8 cellular contexts compared by ENCODE assay signal in the genomic region with DNA sequence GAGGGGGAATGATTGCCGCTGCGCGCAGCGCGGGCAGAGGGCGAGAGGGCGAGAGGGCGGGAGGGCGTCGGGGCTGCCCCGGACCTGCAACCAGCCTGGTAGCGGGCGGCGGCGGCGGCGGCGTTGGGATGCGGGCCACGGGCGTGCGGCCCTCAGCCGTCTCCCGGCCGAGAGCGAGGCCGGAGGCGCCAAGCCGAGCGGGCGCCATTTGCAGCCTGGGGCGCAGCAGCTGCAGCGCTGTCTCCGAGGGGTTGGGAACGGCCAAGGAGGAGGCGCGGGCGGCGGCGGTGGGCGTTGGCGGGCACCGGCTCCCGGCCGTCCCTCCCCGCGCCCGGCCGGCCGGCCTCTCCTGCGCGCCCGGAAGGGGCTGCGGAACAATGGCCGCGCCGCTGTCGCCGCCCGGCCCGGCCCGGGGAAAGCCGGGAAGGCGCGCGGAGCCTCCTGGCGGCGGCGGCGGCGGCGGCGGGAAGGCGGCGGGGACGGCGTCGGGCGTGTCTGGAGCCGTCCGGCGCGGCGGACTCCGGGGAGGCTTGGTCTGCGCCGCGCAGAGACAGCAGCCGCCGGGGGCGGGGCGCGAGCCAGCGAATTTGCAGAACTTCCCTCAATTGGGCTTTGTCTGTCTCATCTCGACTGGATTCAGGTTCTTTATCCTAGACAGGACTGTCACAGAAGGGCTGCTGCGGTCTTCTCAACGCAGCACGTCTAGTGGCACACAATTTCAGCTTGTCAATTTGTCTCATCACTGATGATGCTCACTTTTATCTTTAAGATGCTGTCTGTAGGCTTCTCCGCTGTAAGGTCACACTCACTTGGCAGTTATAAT. TPM values are rescaled to one million over a fixed set of nuclear protein-coding genes. Genes with fewer than 3 reads are reported as not detected.
DNase-seq lines count a peak whose midpoint lies in the region; ATAC-seq and TF ChIP-seq lines count a peak whose summit lies in the region.

No MANE protein-coding gene starts in this region.

- peak overlapping the region; percentile 72 for H3K4me3 Mint-ChIP-seq in activated CD4-positive, alpha-beta T cell treated with anti-CD3 and anti-CD28 coated beads for 36 hours

- H3K36me3 Mint-ChIP-seq in activated CD4-positive, alpha-beta T cell treated with anti-CD3 and anti-CD28 coated beads for 36 hours (ENCODE audit: low read depth), result no peaks in the 10 kb centered on the region

- ATAC-seq in activated CD4-positive, alpha-beta T cell treated with anti-CD3 and anti-CD28 coated beads for 36 hours, result peak; percentile 79
- ATAC-seq in PC-3 (peak; percentile 93), right cardiac atrium (peak; percentile 87 to 89), HG03342 (IDR thresholded peaks at IDR 0.05; ENCODE audit: unreplicated experiment) (no peak)

- H3K36me3 ChIP-seq in PC-3 (ENCODE audit: low read depth, low read length) (no peaks in the 10 kb centered on the region), ascending aorta (no peaks in the 10 kb centered on the region)

- no peaks in the 10 kb centered on the region for H3K79me2 ChIP-seq in PC-3 (ENCODE audit: low read length)

- H3F3A ChIP-seq in PC-3 (ENCODE audit: low read length, unreplicated experiment), result no peaks in the 10 kb centered on the region

- TF ChIP-seq CTCF in PC-3 (conservative IDR thresholded peaks at IDR 0.05; ENCODE audit: low read depth, low read length) (no peak), ascending aorta (IDR thresholded peaks at IDR 0.05) (peak in 1 of 3 experiments; percentile 59)

- peaks cover 43% of the 10 kb centered on the region for H3K27me3 Mint-ChIP-seq in activated CD4-positive, alpha-beta T cell treated with anti-CD3 and anti-CD28 coated beads for 36 hours

- H2AFZ ChIP-seq in PC-3 (ENCODE audit: low read length), result peak overlapping the region; percentile 86

- no peaks in the 10 kb centered on the region for H3K27me3 ChIP-seq in PC-3 (ENCODE audit: low read length)
- H3K27me3 ChIP-seq in ascending aorta, result no peaks in the 10 kb centered on the region
- H3K27me3 ChIP-seq in right cardiac atrium (ENCODE audit: control insufficient read depth, insufficient read depth), result no peaks in the 10 kb centered on the region

- no peaks in the 10 kb centered on the region for H3K9me2 ChIP-seq in PC-3 (replicated peaks; ENCODE audit: low read length)

- POLR2A ChIA-PET in activated CD4-positive, alpha-beta T cell treated with anti-CD3 and anti-CD28 coated beads for 36 hours (lab: Charles Lee), result no interaction called here
- POLR2A ChIA-PET in PC-3 (lab: Charles Lee; ENCODE audit: unreplicated experiment), result no interaction called here

- H3K9me3 ChIP-seq in PC-3 (ENCODE audit: low read length), result no peaks in the 10 kb centered on the region
- H3K9me3 ChIP-seq in ascending aorta, result no peaks in the 10 kb centered on the region
- no peaks in the 10 kb centered on the region for H3K9me3 ChIP-seq in right cardiac atrium (ENCODE audit: control insufficient read depth, low read length)

- 1% methylated on average over 99 of the region's 99 CpGs for WGBS in right cardiac atrium

- H3K9ac ChIP-seq in PC-3 (ENCODE audit: low read length), result peak overlapping the region; percentile 84

- H3K4me1 ChIP-seq in PC-3 (ENCODE audit: insufficient read depth, low read length), result no peaks in the 10 kb centered on the region
- peaks cover 0 to 7% of the 10 kb centered on the region in 2 donors for H3K4me1 ChIP-seq in ascending aorta
- peaks cover 4% of the 10 kb centered on the region for H3K4me1 ChIP-seq in right cardiac atrium (ENCODE audit: control insufficient read depth, insufficient read depth, low read length)

- CTCF ChIA-PET in activated CD4-positive, alpha-beta T cell treated with anti-CD3 and anti-CD28 coated beads for 36 hours (lab: Charles Lee), result interaction anchor here (0.6 kb wide), 1 partner anchor 748 kb away, joined by 3 read pairs; no protein-coding TSS in a partner anchor
- CTCF ChIA-PET in PC-3 (lab: Charles Lee), result no interaction called here

- H3K4me1 Mint-ChIP-seq in activated CD4-positive, alpha-beta T cell treated with anti-CD3 and anti-CD28 coated beads for 36 hours, result peaks cover 5% of the 10 kb centered on the region

- DNase-seq in activated CD4-positive, alpha-beta T cell treated with anti-CD3 and anti-CD28 coated beads for 36 hours, result peak; percentile 55
- no peak for DNase-seq in activated CD4-positive, alpha-beta T cell treated with anti-CD3 and anti-CD28 coated beads for 1 hour
- DNase-seq in HuH-7 (ENCODE audit: low spot score), result peak; percentile 50
- DNase-seq in PC-3, result peak; percentile 68
- peak in 1 of 2 donors; percentile 79 for DNase-seq in ascending aorta (ENCODE audit: low spot score in 2 of 2)
- DNase-seq in right cardiac atrium, result peak; percentile 80 to 94 (median 91)
- DNase-seq in posterior cingulate gyrus, result peak; percentile 25 to 92 (median 62)

- H3K27ac ChIP-seq in PC-3 (ENCODE audit: low read length) (peak overlapping the region; percentile 51), ascending aorta (peak overlapping the region; percentile 90 to 93), right cardiac atrium (ENCODE audit: low read length) (peak overlapping the region; percentile 94)

- no peaks in the 10 kb centered on the region for H3K9me3 Mint-ChIP-seq in activated CD4-positive, alpha-beta T cell treated with anti-CD3 and anti-CD28 coated beads for 36 hours (ENCODE audit: low read depth)

- H3K4me2 ChIP-seq in PC-3 (ENCODE audit: low read length), result peak overlapping the region; percentile 85

- H3K27ac Mint-ChIP-seq in activated CD4-positive, alpha-beta T cell treated with anti-CD3 and anti-CD28 coated beads for 36 hours, result peak overlapping the region; percentile 13

- H3K4me3 ChIP-seq in PC-3 (ENCODE audit: low read length) (peak overlapping the region; percentile 82), ascending aorta (peak overlapping the region; percentile 70 to 94), right cardiac atrium (ENCODE audit: low read length) (peak overlapping the region; percentile 67)

- no peaks in the 10 kb centered on the region for H4K20me1 ChIP-seq in PC-3 (ENCODE audit: low read length)

- no TSS peak for BruUV-seq in PC-3 (replicated peaks; lab: Mats Ljungman, UMichigan)

- intact Hi-C loops in activated CD4-positive, alpha-beta T cell treated with anti-CD3 and anti-CD28 coated beads for 36 hours (cut with DNase I, micrococcal nuclease), result no loop called here
- intact Hi-C loops in PC-3 (cut with micrococcal nuclease), result loop anchor here (1.0 kb wide), 1 partner anchor 52 kb away; no protein-coding TSS in a partner anchor
- intact Hi-C loops in ascending aorta (cut with DNase I), result loop anchor here (2.0 to 5.0 kb wide), 2 partner anchors 38 to 53 kb away; partner anchors contain the start of gene ZBTB8A
- intact Hi-C loops in right cardiac atrium (cut with DNase I), result no loop called here
- intact Hi-C loops in posterior cingulate gyrus (cut with DNase I), result loop anchor here (1.0 to 5.0 kb wide), 2 partner anchors 33 to 39 kb away; partner anchors contain the start of genes ZBTB8A and ZBTB8B

RNA-seq across cellular contexts. Expression of gene ZBTB8B, which starts 35.7 kb away (rescaled TPM):
- not detected for total RNA-seq in activated CD4-positive, alpha-beta T cell treated with anti-CD3 and anti-CD28 coated beads for 36 hours
- total RNA-seq in PC-3 (2014; rRNA removed), result 0.22 and 0.23 TPM in 2 replicates
- total RNA-seq in ascending aorta, result under 0.01 TPM
- total RNA-seq in right cardiac atrium, result under 1 TPM in 3 of 4 donors, not detected in 1; 0.03 TPM
- 0.02 TPM for polyA plus RNA-seq in right cardiac atrium

RNA-seq across cellular contexts. Expression of gene ZBTB8A, which starts 38.6 kb away (rescaled TPM):
- total RNA-seq in activated CD4-positive, alpha-beta T cell treated with anti-CD3 and anti-CD28 coated beads for 36 hours, result under 1 TPM; 0.30 to 0.35 TPM
- total RNA-seq in PC-3 (2014; rRNA removed), result 1.7 and 3.5 TPM in 2 replicates
- total RNA-seq in ascending aorta, result 2.2 TPM
- 1 to 10 TPM; 3.2 to 5.1 (median 4.0) TPM for total RNA-seq in right cardiac atrium
- 1.8 TPM for polyA plus RNA-seq in right cardiac atrium

Comparison
In these comparisons a context has a peak if more than half of its experiments do, and no peak if none do; other contexts are left out.
1. intact Hi-C loops: an anchor here in PC-3 (1.0 kb wide), ascending aorta (2.0 to 5.0 kb wide) and posterior cingulate gyrus (1.0 to 5.0 kb wide); none called in activated CD4-positive, alpha-beta T cell treated with anti-CD3 and anti-CD28 coated beads for 36 hours and right cardiac atrium.